ENCODE assay signal across 14 cellular contexts in genomic region chr16:77993111-77993571, GRCh38. TPM values are rescaled to one million over a fixed set of nuclear protein-coding genes. Genes with fewer than 3 reads are reported as not detected.
DNase-seq lines count a peak whose midpoint lies in the region; ATAC-seq and TF ChIP-seq lines count a peak whose summit lies in the region.
"Had no signal": no experiment of that assay in that cellular context is flagged by ENCODE, and none has a peak within 500 bp of the region (broad histone marks: within the 10 kb centered on the region; RNA-seq: fewer than 3 reads in every experiment).

No MANE protein-coding gene starts in this region.

- H3K4me3 ChIP-seq in esophagus squamous epithelium = peak overlapping the region in 1 of 4 donors; percentile 14
- no peak overlapping the region for H3K4me3 ChIP-seq in muscle layer of duodenum (ENCODE audit: low read depth in 1 of 2, low read length in 2 of 2)

- TF ChIP-seq POLR2A in esophagus squamous epithelium (IDR thresholded peaks at IDR 0.05) = no peak

- POLR2A ChIA-PET in RWPE1 (lab: Yijun Ruan, JAX; ENCODE audit: low non-redundant PET) = no interaction called here

- peaks cover 0 to 12% (median 3%) of the 10 kb centered on the region in 3 donors for H3K4me1 ChIP-seq in esophagus squamous epithelium
- peaks cover 0 to 6% of the 10 kb centered on the region in 2 donors for H3K4me1 ChIP-seq in muscle layer of duodenum (ENCODE audit: control insufficient read depth in 1 of 2, insufficient read depth in 2 of 2, low read length in 2 of 2)

- H3K27me3 ChIP-seq in esophagus squamous epithelium (no peaks in the 10 kb centered on the region), muscle layer of duodenum (ENCODE audit: low read depth, low read length) (no peaks in the 10 kb centered on the region)

- peak overlapping the region in 3 of 4 donors; percentile 63 to 83 (median 66) for H3K27ac ChIP-seq in esophagus squamous epithelium
- H3K27ac ChIP-seq in muscle layer of duodenum (ENCODE audit: low read length) = peak overlapping the region; percentile 86
- H3K27ac ChIP-seq in RWPE1 = no peak overlapping the region

- TF ChIP-seq CTCF in esophagus squamous epithelium (IDR thresholded peaks at IDR 0.05) (no peak), RWPE1 (conservative IDR thresholded peaks at IDR 0.05; ENCODE audit: low read depth) (no peak)

- intact Hi-C loops in esophagus squamous epithelium (cut with DNase I) = no loop called here

- CTCF ChIA-PET in RWPE1 (lab: Yijun Ruan, JAX) = interaction anchor here (0.6 kb wide), 1 partner anchor 312 kb away, joined by 4 read pairs; no protein-coding TSS in a partner anchor

- H3K9me3 ChIP-seq in esophagus squamous epithelium (peaks cover 0 to 10% (median 10%) of the 10 kb centered on the region in 3 donors), muscle layer of duodenum (ENCODE audit: control insufficient read depth in 1 of 2, low read length in 2 of 2) (peaks cover 5 to 9% of the 10 kb centered on the region in 2 donors)

- H3K36me3 ChIP-seq in esophagus squamous epithelium = no peaks in the 10 kb centered on the region
- H3K36me3 ChIP-seq in muscle layer of duodenum (ENCODE audit: control insufficient read depth in 1 of 2, insufficient read depth in 2 of 2, low read length in 2 of 2) = no peaks in the 10 kb centered on the region

- no peak for ATAC-seq in GM21515 (IDR thresholded peaks at IDR 0.05; ENCODE audit: unreplicated experiment)
- ATAC-seq: HepG2 had no signal

- DNase-seq in COLO668 (lab: John Stamatoyannopoulos, UW; ENCODE audit: unreplicated experiment) (peak; percentile 16), NCI-H524 treated with DMSO at 0.1 percent for 48 hours (lab: John Stamatoyannopoulos, UW) (peak; percentile 30), esophagus squamous epithelium (lab: John Stamatoyannopoulos, UW) (no peak), RPMI8226 (no peak), RWPE1 (ENCODE audit: low spot score) (no peak), globus pallidus (ENCODE audit: low spot score) (no peak)
- DNase-seq: activated T-cell treated with anti-CD3 and anti-CD28 coated beads, Interleukin-2, amount 50 U/mL, for 48 hours; cortex of kidney; NCI-H446 had no signal

- WGBS in esophagus squamous epithelium, 2 donors = 25 to 31% methylated on average over 3 of the region's 3 CpGs

RNA-seq across cellular contexts. Expression of gene CLEC3A, which starts 29.2 kb away (rescaled TPM):
- not detected for total RNA-seq in esophagus squamous epithelium
- total RNA-seq: HepG2; posterior vena cava; T-helper 2 cell treated with Interferon-gamma antibody and Interleukin-4, amounts not matched to agents 100 ng/mL and 5 ng/mL, for 36 hours had no signal

Comparison
In these comparisons a context has a peak if more than half of its experiments do, and no peak if none do; other contexts are left out.
1. DNase-seq: peak in COLO668 (single experiment) and NCI-H524 treated with DMSO at 0.1 percent for 48 hours (single experiment); none in esophagus squamous epithelium (single experiment), RPMI8226 (single experiment), RWPE1 (single experiment) and globus pallidus (single experiment).